8 cellular contexts compared by ENCODE assay signal in genomic region chr10:70145666-70146488, GRCh38. TPM values are rescaled to one million over a fixed set of nuclear protein-coding genes. Genes with fewer than 3 reads are reported as not detected.
DNase-seq lines count a peak whose midpoint lies in the region; ATAC-seq and TF ChIP-seq lines count a peak whose summit lies in the region.

No MANE protein-coding gene starts in this region.

- H3K4me1 ChIP-seq in colonic mucosa: peaks cover 10% of the 10 kb centered on the region
- peaks cover 14 to 24% of the 10 kb centered on the region in 2 donors for H3K4me1 ChIP-seq in left lung

- H3K4me3 ChIP-seq in colonic mucosa (peak overlapping the region; percentile 56), left lung (peak overlapping the region; percentile 62 to 92)

- ATAC-seq in HG02840 (IDR thresholded peaks at IDR 0.05; ENCODE audit: low FRiP score, unreplicated experiment) (peak; percentile 49), left lung (peak; percentile 76)

- H3K27me3 ChIP-seq in colonic mucosa (no peaks in the 10 kb centered on the region), left lung (no peaks in the 10 kb centered on the region)

- peak; percentile 53 for TF ChIP-seq CTCF in colonic mucosa (IDR thresholded peaks at IDR 0.05)
- peak; percentile 52 to 58 for TF ChIP-seq CTCF in left lung (IDR thresholded peaks at IDR 0.05)

- H3K27ac ChIP-seq in colonic mucosa (peak overlapping the region; percentile 86), left lung (peak overlapping the region; percentile 93 to 96)

- peak overlapping the region; percentile 90 for H3K9ac ChIP-seq in colonic mucosa (ENCODE audit: low read depth in 2 of 2, low read length in 2 of 2)

- H3K36me3 ChIP-seq in colonic mucosa: no peaks in the 10 kb centered on the region
- H3K36me3 ChIP-seq in left lung: peaks cover 0 to 32% of the 10 kb centered on the region in 2 donors

- DNase-seq in NCI-H2029 (lab: John Stamatoyannopoulos, UW) (peak; percentile 27), NCI-H2029 treated with DMSO at 0.1 percent for 48 hours (lab: John Stamatoyannopoulos, UW) (no peak), NCI-H146 treated with DMSO at 0.1 percent for 48 hours (lab: John Stamatoyannopoulos, UW; ENCODE audit: unreplicated experiment) (peak; percentile 52), colonic mucosa (peak; percentile 65), left lung (peak; percentile 75 to 94)
- DNase-seq in activated CD4-positive, alpha-beta T cell treated with anti-CD3 and anti-CD28 coated beads for 4 hours: peak; percentile 65 to 72
- peak; percentile 40 to 60 for DNase-seq in stimulated activated CD4-positive, alpha-beta T cell treated with anti-CD3 and anti-CD28 coated beads, Interleukin-2, amount 100 ng/mL, for 48 hours

- intact Hi-C loops in colonic mucosa (cut with DNase I) (loop anchor here (2.0 kb wide), 1 partner anchor 29 kb away; no protein-coding TSS in a partner anchor), left lung (cut with DNase I) (no loop called here)

- no peaks in the 10 kb centered on the region for H3K9me3 ChIP-seq in colonic mucosa
- no peaks in the 10 kb centered on the region for H3K9me3 ChIP-seq in left lung

RNA-seq across cellular contexts. Expression of gene TYSND1, which starts 0.6 kb away (rescaled TPM):
- 10 to 100 TPM; 13.1 to 23.8 TPM for total RNA-seq in colonic mucosa
- total RNA-seq in left lung: 10 to 100 TPM; 11.3 to 14.5 TPM

RNA-seq across cellular contexts. Expression of gene AIFM2, which starts 13.3 kb away (rescaled TPM):
- total RNA-seq in colonic mucosa (10 to 100 TPM; 15.4 to 25.7 TPM), left lung (10 to 100 TPM; 16.1 to 17.5 TPM)

RNA-seq across cellular contexts. Expression of gene SAR1A, which starts 24.4 kb away (rescaled TPM):
- total RNA-seq in colonic mucosa: 10 to 100 TPM; 83.4 to 89.9 TPM
- total RNA-seq in left lung: 100 to 1,000 TPM; 165 to 219 TPM
